8 cellular contexts compared by ENCODE assay signal in genomic region chr19:58581227-58582141, GRCh38. TPM values are rescaled to one million over a fixed set of nuclear protein-coding genes. Genes with fewer than 3 reads are reported as not detected.
DNase-seq lines count a peak whose midpoint lies in the region; ATAC-seq, FAIRE-seq and TF ChIP-seq lines count a peak whose summit lies in the region.

No MANE protein-coding gene starts in this region.

- H4K20me1 ChIP-seq in Karpas-422 (ENCODE audit: insufficient read depth, low read depth, low read length), result no peaks in the 10 kb centered on the region

- DNase-seq in Karpas-422 (peak; percentile 92), Right ventricle myocardium inferior (ENCODE audit: missing footprints) (peak; percentile 93), prostate gland (ENCODE audit: low spot score) (peak; percentile 81), urothelium cell line (ENCODE audit: low spot score) (peak; percentile 6), NCI-H345 treated with DMSO at 0.1 percent for 48 hours (lab: John Stamatoyannopoulos, UW; ENCODE audit: unreplicated experiment) (no peak), GF-D8 (lab: John Stamatoyannopoulos, UW) (no peak)
- peak; percentile 81 for DNase-seq in activated effector memory CD4-positive, alpha-beta T cell treated with Interleukin-2 at 50 U/mL for 16 hours

- H3K27me3 ChIP-seq in Karpas-422 (ENCODE audit: low read length) (no peaks in the 10 kb centered on the region), prostate gland (replicated peaks; ENCODE audit: insufficient read depth) (no peaks in the 10 kb centered on the region)

- H3K4me1 ChIP-seq in Karpas-422 (ENCODE audit: low read length), result peaks cover 10% of the 10 kb centered on the region
- peaks cover 3% of the 10 kb centered on the region for H3K4me1 ChIP-seq in prostate gland (replicated peaks)

- no peak overlapping the region for H3K4me2 ChIP-seq in Karpas-422 (ENCODE audit: low read depth, low read length, poor library complexity, severe bottlenecking)

- H3K9me3 ChIP-seq in Karpas-422 (ENCODE audit: low read length) (no peaks in the 10 kb centered on the region), prostate gland (no peaks in the 10 kb centered on the region)

- intact Hi-C loops in Right ventricle myocardium inferior (cut with DNase I) (no loop called here), prostate gland (cut with DNase I) (no loop called here)

- FAIRE-seq in urothelium cell line (lab: Jason Lieb, UNC), result no peak

- H2AFZ ChIP-seq in Karpas-422 (ENCODE audit: low read length), result no peak overlapping the region

- H3K9ac ChIP-seq in Karpas-422 (ENCODE audit: low read length), result no peak overlapping the region

- no peaks in the 10 kb centered on the region for H3K9me2 ChIP-seq in Karpas-422 (replicated peaks; ENCODE audit: insufficient read depth, low read length)

- no peak for TF ChIP-seq POLR2A in prostate gland (IDR thresholded peaks at IDR 0.05)

- ATAC-seq in GM18907 (IDR thresholded peaks at IDR 0.05; ENCODE audit: unreplicated experiment), result peak; percentile 79
- peak; percentile 92 for ATAC-seq in Right ventricle myocardium inferior

- peak; percentile 59 to 92 (median 82) for TF ChIP-seq CTCF in prostate gland (IDR thresholded peaks at IDR 0.05)

- peaks cover 8% of the 10 kb centered on the region; the same call in 1 of the 2 replicates for H3K79me2 ChIP-seq in Karpas-422 (ENCODE audit: low read length)

- no peak overlapping the region for H3K27ac ChIP-seq in Karpas-422 (ENCODE audit: low read length)
- peak overlapping the region; percentile 60 to 65 for H3K27ac ChIP-seq in prostate gland

- 67% methylated on average over 62 of the region's 62 CpGs for WGBS in prostate gland

- no peaks in the 10 kb centered on the region for H3K36me3 ChIP-seq in Karpas-422 (ENCODE audit: insufficient read depth, low read length)
- peaks cover 0 to 17% of the 10 kb centered on the region in 2 donors for H3K36me3 ChIP-seq in prostate gland

- H3K4me3 ChIP-seq in Karpas-422 (ENCODE audit: low read length), result no peak overlapping the region
- H3K4me3 ChIP-seq in prostate gland, result no peak overlapping the region

RNA-seq across cellular contexts. Expression of gene MZF1, which starts 8.3 kb away (rescaled TPM):
- total RNA-seq in Karpas-422 (2014; rRNA removed; shearing (Covaris generic); ENCODE audit: low replicate concordance), result 13.3 and 20.1 TPM in 2 replicates
- total RNA-seq in Right ventricle myocardium inferior, result 10.0 TPM
- 10 to 100 TPM; 47.5 to 67.3 TPM for total RNA-seq in prostate gland

RNA-seq across cellular contexts. Expression of gene UBE2M, which starts 23.1 kb away (rescaled TPM):
- total RNA-seq in Karpas-422 (2014; rRNA removed; shearing (Covaris generic); ENCODE audit: low replicate concordance), result 33.4 and 90.6 TPM in 2 replicates
- total RNA-seq in Right ventricle myocardium inferior (130 TPM), prostate gland (10 to 100 TPM; 27.7 to 44.2 TPM)

RNA-seq across cellular contexts. Expression of gene CHMP2A, which starts 26.6 kb away (rescaled TPM):
- total RNA-seq in Karpas-422 (2014; rRNA removed; shearing (Covaris generic); ENCODE audit: low replicate concordance), result 54.2 and 85.9 TPM in 2 replicates
- total RNA-seq in Right ventricle myocardium inferior, result 123 TPM
- total RNA-seq in prostate gland, result 100 to 1,000 TPM; 102 to 126 TPM

RNA-seq across cellular contexts. Expression of gene TRIM28, which starts 37.6 kb away (rescaled TPM):
- 142 and 257 TPM in 2 replicates for total RNA-seq in Karpas-422 (2014; rRNA removed; shearing (Covaris generic); ENCODE audit: low replicate concordance)
- total RNA-seq in Right ventricle myocardium inferior (143 TPM), prostate gland (100 to 1,000 TPM; 237 to 374 TPM)

Comparison
In these comparisons a context has a peak if more than half of its experiments do, and no peak if none do; other contexts are left out.
1. DNase-seq: peak in Karpas-422 (single experiment), activated effector memory CD4-positive, alpha-beta T cell treated with Interleukin-2 at 50 U/mL for 16 hours (single experiment), Right ventricle myocardium inferior (single experiment), prostate gland (single experiment) and urothelium cell line (single experiment); none in NCI-H345 treated with DMSO at 0.1 percent for 48 hours (single experiment) and GF-D8 (single experiment).